In the genomic region with DNA sequence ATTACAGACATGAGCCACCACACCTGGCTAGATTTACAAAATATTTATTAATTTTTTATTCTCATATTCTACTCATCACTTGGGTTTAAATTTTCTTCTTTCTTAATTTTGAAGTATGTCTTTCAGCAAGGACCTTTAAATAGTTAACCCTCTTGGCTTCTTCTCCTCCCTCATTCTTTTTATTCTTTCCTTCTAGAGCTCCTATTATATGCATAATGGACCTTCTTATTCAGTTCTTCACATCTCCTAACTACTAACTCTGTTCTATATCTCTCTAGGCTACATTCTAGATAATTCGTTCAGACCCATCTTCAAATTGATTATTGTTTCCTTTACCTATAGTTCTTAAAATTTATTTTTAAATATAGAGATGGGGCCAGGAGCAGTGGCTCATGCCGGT, we compare ENCODE assay signal across 38 cellular contexts. TPM values are rescaled to one million over a fixed set of nuclear protein-coding genes. Genes with fewer than 3 reads are reported as not detected.
"Had no signal": no experiment of that assay in that cellular context is flagged by ENCODE, and none has a peak within 500 bp of the region (broad histone marks: within the 10 kb centered on the region; RNA-seq: fewer than 3 reads in every experiment).

No MANE protein-coding gene starts in this region.

- H3K9me3 ChIP-seq: MG63 had no signal

- DNase-seq: Karpas-422, Kasumi-1, MG63, MM.1S, MV-4-11, NCI-H1048, NCI-H1092, NCI-H1092 treated with DMSO at 0.1 percent for 48 hours, NCI-H1105, NCI-H1105 treated with DMSO at 0.1 percent for 48 hours, NCI-H1417, NCI-H1417 treated with DMSO at 0.1 percent for 48 hours, NCI-H1436, NCI-H1436 treated with DMSO at 0.1 percent for 48 hours, NCI-H146, NCI-H1694, NCI-H1694 treated with DMSO at 0.1 percent for 48 hours, NCI-H187, NCI-H187 treated with DMSO at 0.1 percent for 48 hours, NCI-H1930, NCI-H2029, NCI-H2029 treated with DMSO at 0.1 percent for 48 hours, NCI-H2081, NCI-H2081 treated with DMSO at 0.1 percent for 48 hours, NCI-H2107, NCI-H2171, NCI-H2171 treated with DMSO at 0.1 percent for 48 hours, NCI-H2227 treated with DMSO at 0.1 percent for 48 hours, NCI-H226, NCI-H345, NCI-H446, NCI-H446 treated with DMSO at 0.1 percent for 48 hours, NCI-H510A, NCI-H510A treated with DMSO at 0.1 percent for 48 hours, NCI-H524 had no signal

- H3K27me3 ChIP-seq: MG63 had no signal

- H3K36me3 ChIP-seq: MG63 had no signal

- H3K4me3 ChIP-seq: MG63 had no signal

RNA-seq across cellular contexts. Expression of a gene that starts 52.5 kb away (rescaled TPM):
- total RNA-seq: LHCN-M2, MCF 10A, NCI-H460 had no signal
